ENCODE assay signal across 10 cellular contexts in the genomic region with DNA sequence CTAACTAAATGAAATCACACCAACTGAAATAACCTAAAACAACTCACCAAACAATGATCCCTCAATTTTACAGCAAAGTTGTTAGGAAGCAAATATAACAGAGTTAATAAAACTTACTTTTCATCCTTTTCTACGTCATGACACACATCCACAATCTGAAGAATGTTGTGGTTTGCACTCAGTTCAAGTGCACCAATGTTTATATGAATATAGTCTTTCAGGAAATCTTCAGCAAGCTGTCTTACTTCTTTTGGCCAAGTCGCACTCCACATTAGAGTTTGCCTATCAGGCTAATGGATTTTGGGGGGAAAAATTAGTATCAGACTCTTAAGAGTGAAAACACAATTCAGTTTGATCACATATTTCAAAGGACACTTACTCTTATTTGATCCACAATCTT. TPM values are rescaled to one million over a fixed set of nuclear protein-coding genes. Genes with fewer than 3 reads are reported as not detected.
DNase-seq lines count a peak whose midpoint lies in the region; ATAC-seq and TF ChIP-seq lines count a peak whose summit lies in the region.
"Had no signal": no experiment of that assay in that cellular context is flagged by ENCODE, and none has a peak within 500 bp of the region (broad histone marks: within the 10 kb centered on the region; RNA-seq: fewer than 3 reads in every experiment).

No MANE protein-coding gene starts in this region.

- peak overlapping the region; percentile 100 for H3K9ac ChIP-seq in adipocyte (ENCODE audit: low read length)

- peak overlapping the region; percentile 97 to 100 for H3K27ac Mint-ChIP-seq in activated naive CD4-positive, alpha-beta T cell treated with anti-CD3 and anti-CD28 coated beads, Interleukin-2, amount 50 U/mL, for 72 hours

- peak overlapping the region; percentile 99 to 100 for H3K27ac ChIP-seq in tibial artery

- H3K9me3 Mint-ChIP-seq in activated naive CD4-positive, alpha-beta T cell treated with anti-CD3 and anti-CD28 coated beads, Interleukin-2, amount 50 U/mL, for 72 hours, result no peaks in the 10 kb centered on the region

- H3K27me3 ChIP-seq in adipocyte (replicated peaks; ENCODE audit: control insufficient read depth, insufficient read depth, low read length) (no peaks in the 10 kb centered on the region), tibial artery (no peaks in the 10 kb centered on the region)

- TF ChIP-seq CTCF in tibial artery (IDR thresholded peaks at IDR 0.05), result no peak

- H3K4me1 ChIP-seq in adipocyte (ENCODE audit: control insufficient read depth, insufficient read depth, low read length) (peaks cover 63% of the 10 kb centered on the region), tibial artery (peaks cover 8 to 69% (median 41%) of the 10 kb centered on the region in 4 donors)

- no peak for ATAC-seq in activated naive CD4-positive, alpha-beta T cell treated with anti-CD3 and anti-CD28 coated beads, Interleukin-2, amount 50 U/mL, for 72 hours

- intact Hi-C loops in tibial artery (cut with DNase I; ENCODE audit: low total_unique reads), result no loop called here

- H3K36me3 ChIP-seq in adipocyte (ENCODE audit: control insufficient read depth, insufficient read depth, low read length, severe bottlenecking) (peaks cover 71% of the 10 kb centered on the region), tibial artery (peaks cover 59 to 77% (median 61%) of the 10 kb centered on the region in 3 donors)

- peak overlapping the region; percentile 93 for H3K4me3 ChIP-seq in adipocyte (ENCODE audit: low read length)
- peak overlapping the region in 1 of 2 donors; percentile 88 for H3K4me3 ChIP-seq in tibial artery

- H3K9me3 ChIP-seq in adipocyte (ENCODE audit: control insufficient read depth, low read length) (no peaks in the 10 kb centered on the region), tibial artery (no peaks in the 10 kb centered on the region)

- DNase-seq in activated naive CD4-positive, alpha-beta T cell treated with anti-CD3 and anti-CD28 coated beads, Interleukin-2, amount 50 U/mL, for 72 hours (ENCODE audit: low spot score in 2 of 2), result no peak
- DNase-seq in activated naive CD4-positive, alpha-beta T cell treated with anti-CD3 and anti-CD28 coated beads, Interleukin-2, amount 50 U/mL, for 16 hours, result no peak
- DNase-seq in adipocyte (ENCODE audit: low read depth) (no peak), iris pigment epithelial cell (ENCODE audit: low read depth) (peak; percentile 71), tibial artery (no peak), MV-4-11 (lab: John Stamatoyannopoulos, UW) (no peak), pons (ENCODE audit: low spot score) (no peak), DMS53 (lab: John Stamatoyannopoulos, UW) (no peak)
- DNase-seq: activated naive CD4-positive, alpha-beta T cell treated with Interleukin-2 at 50 U/mL for 16 hours; T1000 had no signal

- H3K36me3 Mint-ChIP-seq in activated naive CD4-positive, alpha-beta T cell treated with anti-CD3 and anti-CD28 coated beads, Interleukin-2, amount 50 U/mL, for 72 hours, result peaks cover 73 to 80% of the 10 kb centered on the region in 2 donors

RNA-seq across cellular contexts. Expression of gene DDX5, which starts 3.3 kb away (rescaled TPM):
- total RNA-seq in activated naive CD4-positive, alpha-beta T cell treated with anti-CD3 and anti-CD28 coated beads, Interleukin-2, amount 50 U/mL, for 72 hours, result 100 to 1,000 TPM; 687 to 793 TPM

RNA-seq across cellular contexts. Expression of gene CEP95, which starts 4.0 kb away (rescaled TPM):
- 100 to 1,000 TPM in 1 of 2 donors, 10 to 100 TPM in 1; 49.5 to 142 TPM for total RNA-seq in activated naive CD4-positive, alpha-beta T cell treated with anti-CD3 and anti-CD28 coated beads, Interleukin-2, amount 50 U/mL, for 72 hours

RNA-seq across cellular contexts. Expression of gene POLG2, which starts 6.0 kb away (rescaled TPM):
- total RNA-seq in activated naive CD4-positive, alpha-beta T cell treated with anti-CD3 and anti-CD28 coated beads, Interleukin-2, amount 50 U/mL, for 72 hours, result 10 to 100 TPM; 35.2 to 71.6 TPM

RNA-seq across cellular contexts. Expression of gene MILR1, which starts 53.9 kb away (rescaled TPM):
- total RNA-seq in activated naive CD4-positive, alpha-beta T cell treated with anti-CD3 and anti-CD28 coated beads, Interleukin-2, amount 50 U/mL, for 72 hours, result under 1 TPM in 1 of 2 donors, not detected in 1; 0.64 TPM
